In genomic region chr7:140593583-140593982, GRCh38 we compare ENCODE assay signal across 16 cellular contexts. TPM values are rescaled to one million over a fixed set of nuclear protein-coding genes. Genes with fewer than 3 reads are reported as not detected.
A peak's percentile ranks its signal among the peaks of the same experiment; 100 is the strongest.
DNase-seq lines count a peak whose midpoint lies in the region; ATAC-seq and TF ChIP-seq lines count a peak whose summit lies in the region.
"Had no signal": no experiment of that assay in that cellular context is flagged by ENCODE, and none has a peak within 500 bp of the region (broad histone marks: within the 10 kb centered on the region; RNA-seq: fewer than 3 reads in every experiment).

No MANE protein-coding gene starts in this region.

- no peaks in the 10 kb centered on the region for H3K9me3 Mint-ChIP-seq in endothelial cell (ENCODE audit: unreplicated experiment)
- H3K9me3 Mint-ChIP-seq in endodermal cell: no peaks in the 10 kb centered on the region
- H3K9me3 Mint-ChIP-seq: activated T-cell treated with anti-CD3 and anti-CD28 coated beads, Interleukin-2, amount 50 U/mL, for 4 hours; CD4-positive, alpha-beta memory T cell had no signal

- H3K27ac Mint-ChIP-seq in endothelial cell (ENCODE audit: unreplicated experiment): peak overlapping the region; percentile 65
- H3K27ac Mint-ChIP-seq in endodermal cell: no peak overlapping the region

- H3K4me3 ChIP-seq in endodermal cell (ENCODE audit: low read length): no peak overlapping the region
- H3K4me3 ChIP-seq: breast epithelium had no signal

- H3K4me1 Mint-ChIP-seq in endothelial cell (ENCODE audit: unreplicated experiment) (peaks cover 8% of the 10 kb centered on the region), endodermal cell (peaks cover 8% of the 10 kb centered on the region)

- H3K4me1 ChIP-seq in endodermal cell (ENCODE audit: control insufficient read depth, insufficient read depth, low read length): no peaks in the 10 kb centered on the region
- H3K4me1 ChIP-seq: breast epithelium, parathyroid adenoma had no signal

- H3K9me3 ChIP-seq in endodermal cell (ENCODE audit: control insufficient read depth, low read length): no peaks in the 10 kb centered on the region
- H3K9me3 ChIP-seq: breast epithelium had no signal

- peak; percentile 60 for ATAC-seq in GM18508 (IDR thresholded peaks at IDR 0.05; ENCODE audit: insufficient read depth, unreplicated experiment)
- peak; percentile 64 for ATAC-seq in GM19452 (IDR thresholded peaks at IDR 0.05; ENCODE audit: unreplicated experiment)
- peak; percentile 62 for ATAC-seq in HG03139 (IDR thresholded peaks at IDR 0.05; ENCODE audit: unreplicated experiment)
- ATAC-seq in GM21390 (IDR thresholded peaks at IDR 0.05; ENCODE audit: unreplicated experiment): no peak
- ATAC-seq in GM21717 (IDR thresholded peaks at IDR 0.05; ENCODE audit: unreplicated experiment): no peak
- ATAC-seq: activated T-cell treated with anti-CD3 and anti-CD28 coated beads, Interleukin-2, amount 50 U/mL, for 4 hours had no signal

- H3K4me3 Mint-ChIP-seq in endothelial cell (ENCODE audit: unreplicated experiment): peak overlapping the region; percentile 37
- H3K4me3 Mint-ChIP-seq in endodermal cell: no peak overlapping the region
- H3K4me3 Mint-ChIP-seq: activated T-cell treated with anti-CD3 and anti-CD28 coated beads, Interleukin-2, amount 50 U/mL, for 4 hours; CD4-positive, alpha-beta memory T cell had no signal

- H3K9ac ChIP-seq in endodermal cell (ENCODE audit: extremely low read depth, low read length, poor library complexity, severe bottlenecking): no peak overlapping the region
- H3K9ac ChIP-seq: parathyroid adenoma had no signal

- whole genome bisulfite sequencing in endodermal cell (ENCODE audit: insufficient coverage in 1 of 2, insufficient read length in 1 of 2), 2 experiments: 91 to 95% methylated on average over 4 to 5 of the region's 5 CpGs

- no peaks in the 10 kb centered on the region for H3K27me3 ChIP-seq in endodermal cell (ENCODE audit: control insufficient read depth, insufficient read depth, low read length, poor library complexity, severe bottlenecking)
- H3K27me3 ChIP-seq: breast epithelium had no signal

- no peaks in the 10 kb centered on the region for H3K36me3 ChIP-seq in endodermal cell (ENCODE audit: control insufficient read depth, insufficient read depth, low read length)
- H3K36me3 ChIP-seq: breast epithelium had no signal

- H3K27me3 Mint-ChIP-seq in endothelial cell (ENCODE audit: unreplicated experiment) (peaks cover 6% of the 10 kb centered on the region), endodermal cell (ENCODE audit: insufficient read depth) (no peaks in the 10 kb centered on the region)

- no peak overlapping the region for H3K27ac ChIP-seq in endodermal cell (ENCODE audit: low read depth, low read length)
- H3K27ac ChIP-seq: breast epithelium, parathyroid adenoma had no signal

- H3K36me3 Mint-ChIP-seq in endothelial cell (ENCODE audit: low read depth, unreplicated experiment) (peaks cover 5% of the 10 kb centered on the region), endodermal cell (ENCODE audit: low read depth) (no peaks in the 10 kb centered on the region)
- H3K36me3 Mint-ChIP-seq: CD4-positive, alpha-beta memory T cell had no signal

- DNase-seq in endothelial cell (ENCODE audit: low spot score): no peak
- DNase-seq in medulla oblongata (ENCODE audit: extremely low spot score): no peak
- DNase-seq in endodermal cell: no peak
- DNase-seq: activated T-cell treated with anti-CD3 and anti-CD28 coated beads, Interleukin-2, amount 50 U/mL, for 4 hours; CD4-positive, alpha-beta memory T cell; Kasumi-1; NCI-H1436; NCI-H2227 treated with DMSO at 0.1 percent for 48 hours; stimulated activated CD4-positive, alpha-beta T cell treated with anti-CD3 and anti-CD28 coated beads, Interleukin-4, amount 100 ng/mL, for 24 hours had no signal

- TF ChIP-seq CTCF in endothelial cell (IDR thresholded peaks at IDR 0.05; ENCODE audit: unreplicated experiment) (no peak), endodermal cell (conservative IDR thresholded peaks at IDR 0.05) (no peak)

RNA-seq across cellular contexts. Expression of gene DENND2A, which starts 47.0 kb away (rescaled TPM):
- 41.0 TPM for total RNA-seq in endothelial cell (ENCODE audit: unreplicated experiment)
- 10 to 100 TPM; 28.5 to 40.6 TPM for total RNA-seq in endodermal cell
- 26.6 TPM for polyA plus RNA-seq in endodermal cell (2013, experiment 1 of 2)
- 30.2 TPM for polyA plus RNA-seq in endodermal cell (2013, experiment 2 of 2)
- total RNA-seq: activated T-cell treated with anti-CD3 and anti-CD28 coated beads, Interleukin-2, amount 50 U/mL, for 4 hours; CD4-positive, alpha-beta memory T cell had no signal
- polyA plus RNA-seq: CD4-positive, alpha-beta memory T cell had no signal

Comparison
In these comparisons a context has a peak if more than half of its experiments do, and no peak if none do; other contexts are left out.
1. ATAC-seq: peak in GM18508 (single experiment), GM19452 (single experiment) and HG03139 (single experiment); none in GM21390 (single experiment) and GM21717 (single experiment).